In the genomic region with DNA sequence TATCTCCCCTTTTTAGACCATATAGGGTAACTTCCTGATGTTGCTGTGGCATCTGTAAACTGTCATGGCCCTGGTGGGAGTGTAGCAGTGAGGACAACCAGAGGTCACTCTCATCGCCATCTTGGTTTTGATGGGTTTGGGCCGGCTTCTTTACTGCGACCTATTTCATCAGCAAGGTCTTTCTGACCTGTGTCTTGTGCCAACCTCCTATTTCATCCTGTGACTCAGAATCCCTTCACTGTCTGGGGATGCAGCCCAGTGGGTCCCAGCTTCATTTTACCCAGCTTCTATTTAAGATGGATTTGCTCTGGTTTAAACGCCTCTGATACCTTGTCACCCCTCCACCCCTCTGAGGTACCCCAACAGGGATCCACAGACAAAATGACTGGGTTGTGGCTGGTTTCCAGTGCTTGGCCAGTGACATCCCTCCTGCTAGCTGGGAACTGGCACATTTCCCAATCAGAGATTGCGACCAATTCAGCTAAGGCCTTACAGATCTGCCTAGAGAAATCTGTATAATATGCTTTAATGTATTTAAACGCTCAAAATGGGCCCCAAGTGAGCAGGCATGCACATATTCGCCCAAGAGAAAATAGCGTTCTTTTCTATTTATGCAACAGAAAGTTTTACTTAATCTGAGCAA, we compare ENCODE assay signal across 2 cellular contexts.
TF ChIP-seq lines count a peak whose summit lies in the region.

No MANE protein-coding gene starts in this region.

TF ChIP-seq in SK-N-SH, 30 proteins besides CTCF, POLR2A, EP300 and RAD21 (continued from another document):
- TF ChIP-seq, protein P1, sequence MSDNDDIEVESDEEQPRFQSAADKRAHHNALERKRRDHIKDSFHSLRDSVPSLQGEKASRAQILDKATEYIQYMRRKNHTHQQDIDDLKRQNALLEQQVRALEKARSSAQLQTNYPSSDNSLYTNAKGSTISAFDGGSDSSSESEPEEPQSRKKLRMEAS (IDR thresholded peaks at IDR 0.05; ENCODE audit: low read depth) = no peak
- TF ChIP-seq, protein P2, sequence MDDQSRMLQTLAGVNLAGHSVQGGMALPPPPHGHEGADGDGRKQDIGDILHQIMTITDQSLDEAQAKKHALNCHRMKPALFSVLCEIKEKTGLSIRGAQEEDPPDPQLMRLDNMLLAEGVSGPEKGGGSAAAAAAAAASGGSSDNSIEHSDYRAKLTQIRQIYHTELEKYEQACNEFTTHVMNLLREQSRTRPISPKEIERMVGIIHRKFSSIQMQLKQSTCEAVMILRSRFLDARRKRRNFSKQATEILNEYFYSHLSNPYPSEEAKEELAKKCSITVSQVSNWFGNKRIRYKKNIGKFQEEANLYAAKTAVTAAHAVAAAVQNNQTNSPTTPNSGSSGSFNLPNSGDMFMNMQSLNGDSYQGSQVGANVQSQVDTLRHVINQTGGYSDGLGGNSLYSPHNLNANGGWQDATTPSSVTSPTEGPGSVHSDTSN (IDR thresholded peaks at IDR 0.05) = no peak
- TF ChIP-seq YY1 (IDR thresholded peaks at IDR 0.05; ENCODE audit: low read depth) (no peak), TEAD4 (IDR thresholded peaks at IDR 0.05; ENCODE audit: borderline replicate concordance, insufficient read depth) (no peak), TCF12 (IDR thresholded peaks at IDR 0.05) (no peak), RCOR1 (IDR thresholded peaks at IDR 0.05; ENCODE audit: low read length) (no peak), FOSL2 (IDR thresholded peaks at IDR 0.05; ENCODE audit: borderline replicate concordance, low read depth) (no peak), ELF1 (IDR thresholded peaks at IDR 0.05) (no peak), RXRA (IDR thresholded peaks at IDR 0.05; ENCODE audit: borderline replicate concordance, low read depth) (no peak)
- TF ChIP-seq, protein P3, sequence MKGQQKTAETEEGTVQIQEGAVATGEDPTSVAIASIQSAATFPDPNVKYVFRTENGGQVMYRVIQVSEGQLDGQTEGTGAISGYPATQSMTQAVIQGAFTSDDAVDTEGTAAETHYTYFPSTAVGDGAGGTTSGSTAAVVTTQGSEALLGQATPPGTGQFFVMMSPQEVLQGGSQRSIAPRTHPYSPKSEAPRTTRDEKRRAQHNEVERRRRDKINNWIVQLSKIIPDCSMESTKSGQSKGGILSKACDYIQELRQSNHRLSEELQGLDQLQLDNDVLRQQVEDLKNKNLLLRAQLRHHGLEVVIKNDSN (IDR thresholded peaks at IDR 0.05; ENCODE audit: borderline replicate concordance, low read depth) = no peak

TF ChIP-seq in SK-N-SH treated with all-trans-retinoic acid at 6 μM for 48 hours, 23 proteins besides CTCF, POLR2A, EP300 and RAD21 (continued from another document):
- TF ChIP-seq, protein P4, sequence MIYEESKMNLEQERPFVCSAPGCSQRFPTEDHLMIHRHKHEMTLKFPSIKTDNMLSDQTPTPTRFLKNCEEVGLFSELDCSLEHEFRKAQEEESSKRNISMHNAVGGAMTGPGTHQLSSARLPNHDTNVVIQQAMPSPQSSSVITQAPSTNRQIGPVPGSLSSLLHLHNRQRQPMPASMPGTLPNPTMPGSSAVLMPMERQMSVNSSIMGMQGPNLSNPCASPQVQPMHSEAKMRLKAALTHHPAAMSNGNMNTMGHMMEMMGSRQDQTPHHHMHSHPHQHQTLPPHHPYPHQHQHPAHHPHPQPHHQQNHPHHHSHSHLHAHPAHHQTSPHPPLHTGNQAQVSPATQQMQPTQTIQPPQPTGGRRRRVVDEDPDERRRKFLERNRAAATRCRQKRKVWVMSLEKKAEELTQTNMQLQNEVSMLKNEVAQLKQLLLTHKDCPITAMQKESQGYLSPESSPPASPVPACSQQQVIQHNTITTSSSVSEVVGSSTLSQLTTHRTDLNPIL (CRISPR knock-in tag; IDR thresholded peaks at IDR 0.05; ENCODE audit: low read depth) = no peak
- TF ChIP-seq ZFP3 (CRISPR knock-in tag; IDR thresholded peaks at IDR 0.05) = no peak
- TF ChIP-seq ZNF8 (CRISPR knock-in tag; IDR thresholded peaks at IDR 0.05) = no peak
- TF ChIP-seq, protein P5, sequence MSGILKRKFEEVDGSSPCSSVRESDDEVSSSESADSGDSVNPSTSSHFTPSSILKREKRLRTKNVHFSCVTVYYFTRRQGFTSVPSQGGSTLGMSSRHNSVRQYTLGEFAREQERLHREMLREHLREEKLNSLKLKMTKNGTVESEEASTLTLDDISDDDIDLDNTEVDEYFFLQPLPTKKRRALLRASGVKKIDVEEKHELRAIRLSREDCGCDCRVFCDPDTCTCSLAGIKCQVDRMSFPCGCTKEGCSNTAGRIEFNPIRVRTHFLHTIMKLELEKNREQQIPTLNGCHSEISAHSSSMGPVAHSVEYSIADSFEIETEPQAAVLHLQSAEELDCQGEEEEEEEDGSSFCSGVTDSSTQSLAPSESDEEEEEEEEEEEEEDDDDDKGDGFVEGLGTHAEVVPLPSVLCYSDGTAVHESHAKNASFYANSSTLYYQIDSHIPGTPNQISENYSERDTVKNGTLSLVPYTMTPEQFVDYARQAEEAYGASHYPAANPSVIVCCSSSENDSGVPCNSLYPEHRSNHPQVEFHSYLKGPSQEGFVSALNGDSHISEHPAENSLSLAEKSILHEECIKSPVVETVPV (CRISPR knock-in tag; IDR thresholded peaks at IDR 0.05) = no peak
- no peak for TF ChIP-seq ZNF70 (CRISPR knock-in tag; IDR thresholded peaks at IDR 0.05)
- no peak for TF ChIP-seq RARB (CRISPR knock-in tag; IDR thresholded peaks at IDR 0.05)
- TF ChIP-seq, protein P6, sequence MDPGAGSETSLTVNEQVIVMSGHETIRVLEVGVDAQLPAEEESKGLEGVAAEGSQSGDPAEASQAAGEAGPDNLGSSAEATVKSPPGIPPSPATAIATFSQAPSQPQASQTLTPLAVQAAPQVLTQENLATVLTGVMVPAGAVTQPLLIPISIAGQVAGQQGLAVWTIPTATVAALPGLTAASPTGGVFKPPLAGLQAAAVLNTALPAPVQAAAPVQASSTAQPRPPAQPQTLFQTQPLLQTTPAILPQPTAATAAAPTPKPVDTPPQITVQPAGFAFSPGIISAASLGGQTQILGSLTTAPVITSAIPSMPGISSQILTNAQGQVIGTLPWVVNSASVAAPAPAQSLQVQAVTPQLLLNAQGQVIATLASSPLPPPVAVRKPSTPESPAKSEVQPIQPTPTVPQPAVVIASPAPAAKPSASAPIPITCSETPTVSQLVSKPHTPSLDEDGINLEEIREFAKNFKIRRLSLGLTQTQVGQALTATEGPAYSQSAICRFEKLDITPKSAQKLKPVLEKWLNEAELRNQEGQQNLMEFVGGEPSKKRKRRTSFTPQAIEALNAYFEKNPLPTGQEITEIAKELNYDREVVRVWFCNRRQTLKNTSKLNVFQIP (CRISPR knock-in tag; IDR thresholded peaks at IDR 0.05; ENCODE audit: borderline replicate concordance, low read depth) = no peak
- TF ChIP-seq CSDC2 (CRISPR knock-in tag; IDR thresholded peaks at IDR 0.05) = no peak
- no peak for TF ChIP-seq ESRRG (CRISPR knock-in tag; IDR thresholded peaks at IDR 0.05)
